In genomic region chr9:6512085-6512657, GRCh38 we compare ENCODE assay signal across 18 cellular contexts.
"Had no signal": no experiment of that assay in that cellular context is flagged by ENCODE, and none has a peak within 500 bp of the region (broad histone marks: within the 10 kb centered on the region; RNA-seq: fewer than 3 reads in every experiment).

No MANE protein-coding gene starts in this region.

- H3K4me3 ChIP-seq: body of pancreas, lower lobe of right lung, smooth muscle cell had no signal

- H3K9me3 ChIP-seq: body of pancreas, lower lobe of right lung had no signal

- DNase-seq: activated CD4-positive, alpha-beta T cell treated with anti-CD3 and anti-CD28 coated beads, Interleukin-2, amount 50 U/mL, for 48 hours; activated CD4-positive, CD25-positive, alpha-beta regulatory T cell treated with anti-CD3 and anti-CD28 coated beads, Interleukin-2, amount 50 U/mL, for 72 hours; activated naive CD4-positive, alpha-beta T cell; body of pancreas; cerebellar nuclear complex; endodermal cell; erythroblast; foreskin fibroblast; glutamatergic neuron; lower lobe of right lung; midbrain; naive thymus-derived CD4-positive, alpha-beta T cell; nucleus accumbens; right cardiac atrium; T-helper 9 cell; trophoblast cell had no signal

- H3K27me3 Mint-ChIP-seq: naive thymus-derived CD4-positive, alpha-beta T cell had no signal

- H3K4me3 Mint-ChIP-seq: endodermal cell; naive thymus-derived CD4-positive, alpha-beta T cell; stimulated activated effector memory CD8-positive, alpha-beta T cell treated with anti-CD3 and anti-CD28 coated beads, Interleukin-12 subunit alpha, Interleukin-12 subunit beta, amount 100 ng/mL, for 72 hours had no signal

- H3K9me3 Mint-ChIP-seq: endodermal cell; stimulated activated effector memory CD8-positive, alpha-beta T cell treated with anti-CD3 and anti-CD28 coated beads, Interleukin-12 subunit alpha, Interleukin-12 subunit beta, amount 100 ng/mL, for 72 hours had no signal

- H3K27ac ChIP-seq: body of pancreas, lower lobe of right lung had no signal

- ATAC-seq: body of pancreas; lower lobe of right lung; naive thymus-derived CD4-positive, alpha-beta T cell; right cardiac atrium; stimulated activated effector memory CD8-positive, alpha-beta T cell treated with anti-CD3 and anti-CD28 coated beads, Interleukin-12 subunit alpha, Interleukin-12 subunit beta, amount 100 ng/mL, for 72 hours had no signal

- H3K4me1 ChIP-seq: body of pancreas, lower lobe of right lung had no signal

- H3K27ac Mint-ChIP-seq: endodermal cell; stimulated activated effector memory CD8-positive, alpha-beta T cell treated with anti-CD3 and anti-CD28 coated beads, Interleukin-12 subunit alpha, Interleukin-12 subunit beta, amount 100 ng/mL, for 72 hours had no signal

- H3K4me1 Mint-ChIP-seq: endodermal cell; stimulated activated effector memory CD8-positive, alpha-beta T cell treated with anti-CD3 and anti-CD28 coated beads, Interleukin-12 subunit alpha, Interleukin-12 subunit beta, amount 100 ng/mL, for 72 hours had no signal

- H3K27me3 ChIP-seq: body of pancreas had no signal
